Comparison of ENCODE assay signal across 2 cellular contexts in the genomic region with DNA sequence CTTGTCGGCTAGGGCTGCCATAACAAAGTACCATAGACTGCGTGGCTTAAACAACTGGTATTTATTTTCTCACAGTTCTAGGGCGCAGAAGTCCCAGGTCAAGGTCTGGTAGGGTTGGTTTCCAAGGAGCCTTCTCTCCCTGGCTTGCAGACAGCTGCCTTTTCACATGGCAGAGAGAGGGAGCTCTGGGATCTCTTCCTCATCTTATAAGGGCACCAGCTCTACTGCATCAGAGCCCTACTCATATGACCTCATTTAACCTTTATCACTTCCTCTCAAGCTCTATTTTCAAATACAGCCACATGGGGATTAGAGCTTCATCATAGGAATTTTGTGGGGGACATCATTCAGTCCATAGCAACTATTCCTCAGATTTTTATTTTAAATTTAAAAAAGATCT.
TF ChIP-seq lines count a peak whose summit lies in the region.

No MANE protein-coding gene starts in this region.

TF ChIP-seq in GM23338, 12 proteins besides CTCF, POLR2A, EP300 and RAD21:
- TF ChIP-seq, protein P1, sequence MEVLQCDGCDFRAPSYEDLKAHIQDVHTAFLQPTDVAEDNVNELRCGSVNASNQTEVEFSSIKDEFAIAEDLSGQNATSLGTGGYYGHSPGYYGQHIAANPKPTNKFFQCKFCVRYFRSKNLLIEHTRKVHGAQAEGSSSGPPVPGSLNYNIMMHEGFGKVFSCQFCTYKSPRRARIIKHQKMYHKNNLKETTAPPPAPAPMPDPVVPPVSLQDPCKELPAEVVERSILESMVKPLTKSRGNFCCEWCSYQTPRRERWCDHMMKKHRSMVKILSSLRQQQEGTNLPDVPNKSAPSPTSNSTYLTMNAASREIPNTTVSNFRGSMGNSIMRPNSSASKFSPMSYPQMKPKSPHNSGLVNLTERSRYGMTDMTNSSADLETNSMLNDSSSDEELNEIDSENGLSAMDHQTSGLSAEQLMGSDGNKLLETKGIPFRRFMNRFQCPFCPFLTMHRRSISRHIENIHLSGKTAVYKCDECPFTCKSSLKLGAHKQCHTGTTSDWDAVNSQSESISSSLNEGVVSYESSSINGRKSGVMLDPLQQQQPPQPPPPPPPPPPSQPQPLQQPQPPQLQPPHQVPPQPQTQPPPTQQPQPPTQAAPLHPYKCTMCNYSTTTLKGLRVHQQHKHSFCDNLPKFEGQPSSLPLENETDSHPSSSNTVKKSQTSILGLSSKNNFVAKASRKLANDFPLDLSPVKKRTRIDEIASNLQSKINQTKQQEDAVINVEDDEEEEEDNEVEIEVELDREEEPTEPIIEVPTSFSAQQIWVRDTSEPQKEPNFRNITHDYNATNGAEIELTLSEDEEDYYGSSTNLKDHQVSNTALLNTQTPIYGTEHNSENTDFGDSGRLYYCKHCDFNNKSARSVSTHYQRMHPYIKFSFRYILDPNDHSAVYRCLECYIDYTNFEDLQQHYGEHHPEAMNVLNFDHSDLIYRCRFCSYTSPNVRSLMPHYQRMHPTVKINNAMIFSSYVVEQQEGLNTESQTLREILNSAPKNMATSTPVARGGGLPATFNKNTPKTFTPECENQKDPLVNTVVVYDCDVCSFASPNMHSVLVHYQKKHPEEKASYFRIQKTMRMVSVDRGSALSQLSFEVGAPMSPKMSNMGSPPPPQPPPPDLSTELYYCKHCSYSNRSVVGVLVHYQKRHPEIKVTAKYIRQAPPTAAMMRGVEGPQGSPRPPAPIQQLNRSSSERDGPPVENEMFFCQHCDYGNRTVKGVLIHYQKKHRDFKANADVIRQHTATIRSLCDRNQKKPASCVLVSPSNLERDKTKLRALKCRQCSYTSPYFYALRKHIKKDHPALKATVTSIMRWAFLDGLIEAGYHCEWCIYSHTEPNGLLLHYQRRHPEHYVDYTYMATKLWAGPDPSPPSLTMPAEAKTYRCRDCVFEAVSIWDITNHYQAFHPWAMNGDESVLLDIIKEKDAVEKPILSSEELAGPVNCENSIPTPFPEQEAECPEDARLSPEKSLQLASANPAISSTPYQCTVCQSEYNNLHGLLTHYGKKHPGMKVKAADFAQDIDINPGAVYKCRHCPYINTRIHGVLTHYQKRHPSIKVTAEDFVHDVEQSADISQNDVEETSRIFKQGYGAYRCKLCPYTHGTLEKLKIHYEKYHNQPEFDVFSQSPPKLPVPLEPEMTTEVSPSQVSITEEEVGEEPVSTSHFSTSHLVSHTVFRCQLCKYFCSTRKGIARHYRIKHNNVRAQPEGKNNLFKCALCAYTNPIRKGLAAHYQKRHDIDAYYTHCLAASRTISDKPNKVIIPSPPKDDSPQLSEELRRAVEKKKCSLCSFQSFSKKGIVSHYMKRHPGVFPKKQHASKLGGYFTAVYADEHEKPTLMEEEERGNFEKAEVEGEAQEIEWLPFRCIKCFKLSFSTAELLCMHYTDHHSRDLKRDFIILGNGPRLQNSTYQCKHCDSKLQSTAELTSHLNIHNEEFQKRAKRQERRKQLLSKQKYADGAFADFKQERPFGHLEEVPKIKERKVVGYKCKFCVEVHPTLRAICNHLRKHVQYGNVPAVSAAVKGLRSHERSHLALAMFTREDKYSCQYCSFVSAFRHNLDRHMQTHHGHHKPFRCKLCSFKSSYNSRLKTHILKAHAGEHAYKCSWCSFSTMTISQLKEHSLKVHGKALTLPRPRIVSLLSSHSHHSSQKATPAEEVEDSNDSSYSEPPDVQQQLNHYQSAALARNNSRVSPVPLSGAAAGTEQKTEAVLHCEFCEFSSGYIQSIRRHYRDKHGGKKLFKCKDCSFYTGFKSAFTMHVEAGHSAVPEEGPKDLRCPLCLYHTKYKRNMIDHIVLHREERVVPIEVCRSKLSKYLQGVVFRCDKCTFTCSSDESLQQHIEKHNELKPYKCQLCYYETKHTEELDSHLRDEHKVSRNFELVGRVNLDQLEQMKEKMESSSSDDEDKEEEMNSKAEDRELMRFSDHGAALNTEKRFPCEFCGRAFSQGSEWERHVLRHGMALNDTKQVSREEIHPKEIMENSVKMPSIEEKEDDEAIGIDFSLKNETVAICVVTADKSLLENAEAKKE (CRISPR knock-in tag; IDR thresholded peaks at IDR 0.05): peak; percentile 42; the same call in 1 of the 2 replicates
- no peak for TF ChIP-seq JUNB (IDR thresholded peaks at IDR 0.05; ENCODE audit: unreplicated experiment)

TF ChIP-seq in H1, 55 proteins besides CTCF, POLR2A, EP300 and RAD21:
- peak; percentile 31; the same call in 1 of the 2 replicates for TF ChIP-seq CREB1 (IDR thresholded peaks at IDR 0.05)
- TF ChIP-seq SP4 (IDR thresholded peaks at IDR 0.05; ENCODE audit: low read length): no peak
